Comparison of ENCODE assay signal across 9 cellular contexts in the genomic region with DNA sequence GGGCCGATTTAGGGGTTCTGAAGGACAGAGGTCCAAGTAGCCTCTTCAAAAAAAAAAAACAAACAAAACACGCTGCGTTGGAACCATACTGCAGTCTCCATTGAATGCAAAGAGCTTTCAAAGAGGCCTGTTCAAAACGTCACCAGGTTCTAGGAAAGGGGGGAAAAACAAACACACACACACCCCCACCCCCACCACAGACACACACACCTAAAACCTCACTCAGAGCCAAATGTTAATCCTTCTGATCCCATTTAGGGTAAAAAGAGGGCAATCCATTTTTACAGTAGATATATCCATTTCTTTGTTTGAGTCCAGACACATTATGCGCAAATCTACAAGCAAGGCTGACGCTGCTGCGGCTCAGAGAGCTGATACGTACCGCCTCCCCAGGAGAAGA. TPM values are rescaled to one million over a fixed set of nuclear protein-coding genes. Genes with fewer than 3 reads are reported as not detected.
A peak's percentile ranks its signal among the peaks of the same experiment; 100 is the strongest.
DNase-seq lines count a peak whose midpoint lies in the region; ATAC-seq and TF ChIP-seq lines count a peak whose summit lies in the region.
"Had no signal": no experiment of that assay in that cellular context is flagged by ENCODE, and none has a peak within 500 bp of the region (broad histone marks: within the 10 kb centered on the region; RNA-seq: fewer than 3 reads in every experiment).

No MANE protein-coding gene starts in this region.

- H3K27ac Mint-ChIP-seq in activated naive CD4-positive, alpha-beta T cell treated with anti-CD3 and anti-CD28 coated beads, Interleukin-2, amount 10 ng/mL, durations not matched to agents 7 days and 5 days, result peak overlapping the region; percentile 90
- H3K27ac Mint-ChIP-seq in activated CD8-positive, alpha-beta T cell treated with anti-CD3 and anti-CD28 coated beads for 36 hours, result peak overlapping the region; percentile 84
- H3K27ac Mint-ChIP-seq in type B pancreatic cell, result peak overlapping the region; percentile 40

- POLR2A ChIA-PET in activated CD8-positive, alpha-beta T cell treated with anti-CD3 and anti-CD28 coated beads for 36 hours (lab: Charles Lee), result no interaction called here

- H3K36me3 Mint-ChIP-seq in activated naive CD4-positive, alpha-beta T cell treated with anti-CD3 and anti-CD28 coated beads, Interleukin-2, amount 10 ng/mL, durations not matched to agents 7 days and 5 days, result peaks cover 7% of the 10 kb centered on the region
- peaks cover 20% of the 10 kb centered on the region for H3K36me3 Mint-ChIP-seq in activated CD8-positive, alpha-beta T cell treated with anti-CD3 and anti-CD28 coated beads for 36 hours (ENCODE audit: low read depth)
- H3K36me3 Mint-ChIP-seq in type B pancreatic cell, result peaks cover 4% of the 10 kb centered on the region

- no peaks in the 10 kb centered on the region for H3K9me3 Mint-ChIP-seq in activated naive CD4-positive, alpha-beta T cell treated with anti-CD3 and anti-CD28 coated beads, Interleukin-2, amount 10 ng/mL, durations not matched to agents 7 days and 5 days
- H3K9me3 Mint-ChIP-seq in activated CD8-positive, alpha-beta T cell treated with anti-CD3 and anti-CD28 coated beads for 36 hours, result no peaks in the 10 kb centered on the region
- H3K9me3 Mint-ChIP-seq in type B pancreatic cell, result peaks cover 4% of the 10 kb centered on the region

- DNase-seq in activated naive CD4-positive, alpha-beta T cell treated with anti-CD3 and anti-CD28 coated beads, Interleukin-2, amount 10 ng/mL, durations not matched to agents 7 days and 5 days, result peak; percentile 21
- no peak for DNase-seq in activated naive CD4-positive, alpha-beta T cell treated with anti-CD3 and anti-CD28 coated beads, Interleukin-2, amount 50 U/mL, for 16 hours
- DNase-seq in activated CD8-positive, alpha-beta T cell treated with anti-CD3 and anti-CD28 coated beads for 36 hours, result no peak
- DNase-seq in type B pancreatic cell (ENCODE audit: extremely low spot score, unreplicated experiment) (no peak), HuH-7 (ENCODE audit: low spot score) (no peak), occipital lobe (lab: John Stamatoyannopoulos, UW) (no peak)
- DNase-seq: GDM1 had no signal

- peaks cover 4% of the 10 kb centered on the region for H3K9me3 ChIP-seq in iPS-18c (ENCODE audit: control insufficient read depth, insufficient read depth, low read length)

- H3K4me3 Mint-ChIP-seq in activated naive CD4-positive, alpha-beta T cell treated with anti-CD3 and anti-CD28 coated beads, Interleukin-2, amount 10 ng/mL, durations not matched to agents 7 days and 5 days, result peak overlapping the region; percentile 94
- H3K4me3 Mint-ChIP-seq in activated CD8-positive, alpha-beta T cell treated with anti-CD3 and anti-CD28 coated beads for 36 hours, result peak overlapping the region; percentile 88
- H3K4me3 Mint-ChIP-seq in type B pancreatic cell, result peak overlapping the region; percentile 93

- H3K27me3 Mint-ChIP-seq in activated naive CD4-positive, alpha-beta T cell treated with anti-CD3 and anti-CD28 coated beads, Interleukin-2, amount 10 ng/mL, durations not matched to agents 7 days and 5 days, result no peaks in the 10 kb centered on the region
- no peaks in the 10 kb centered on the region for H3K27me3 Mint-ChIP-seq in activated CD8-positive, alpha-beta T cell treated with anti-CD3 and anti-CD28 coated beads for 36 hours
- H3K27me3 Mint-ChIP-seq in type B pancreatic cell, result no peaks in the 10 kb centered on the region

- CTCF ChIA-PET in activated naive CD4-positive, alpha-beta T cell treated with anti-CD3 and anti-CD28 coated beads, Interleukin-2, amount 10 ng/mL, durations not matched to agents 7 days and 5 days (lab: Charles Lee), result interaction anchor here (1.3 kb wide), 1 partner anchor 89 kb away, joined by 3 read pairs; no protein-coding TSS in a partner anchor
- CTCF ChIA-PET in activated CD8-positive, alpha-beta T cell treated with anti-CD3 and anti-CD28 coated beads for 36 hours (lab: Charles Lee), result interaction anchor here (1.9 kb wide), 1 partner anchor 88 kb away, joined by 5 read pairs; the partner anchor contains the start of gene SEPTIN6

- ATAC-seq in activated CD8-positive, alpha-beta T cell treated with anti-CD3 and anti-CD28 coated beads for 36 hours, result no peak
- ATAC-seq in HG02642 (IDR thresholded peaks at IDR 0.05; ENCODE audit: poor library complexity, unreplicated experiment), result no peak

- TF ChIP-seq CTCF in activated CD8-positive, alpha-beta T cell treated with anti-CD3 and anti-CD28 coated beads for 36 hours (IDR thresholded peaks at IDR 0.05), result no peak
- TF ChIP-seq CTCF in type B pancreatic cell (conservative IDR thresholded peaks at IDR 0.05), result no peak

- intact Hi-C loops in activated CD8-positive, alpha-beta T cell treated with anti-CD3 and anti-CD28 coated beads for 36 hours (cut with micrococcal nuclease), result loop anchor here (10.0 kb wide), 2 partner anchors 90 to 150 kb away; partner anchors contain the start of gene SOWAHD

- H3K4me1 Mint-ChIP-seq in activated naive CD4-positive, alpha-beta T cell treated with anti-CD3 and anti-CD28 coated beads, Interleukin-2, amount 10 ng/mL, durations not matched to agents 7 days and 5 days, result peaks cover 33% of the 10 kb centered on the region
- H3K4me1 Mint-ChIP-seq in activated CD8-positive, alpha-beta T cell treated with anti-CD3 and anti-CD28 coated beads for 36 hours (ENCODE audit: low read depth), result peaks cover 36% of the 10 kb centered on the region
- peaks cover 8% of the 10 kb centered on the region for H3K4me1 Mint-ChIP-seq in type B pancreatic cell (ENCODE audit: unreplicated experiment)

- H3K4me3 ChIP-seq in iPS-18c (ENCODE audit: insufficient read depth, low read depth, low read length), result peak overlapping the region; percentile 45; the same call in 1 of the 2 replicates

RNA-seq across cellular contexts. Expression of gene NKRF, which starts 1.4 kb away (rescaled TPM):
- 10 to 100 TPM; 22.3 to 23.5 TPM for total RNA-seq in activated CD8-positive, alpha-beta T cell treated with anti-CD3 and anti-CD28 coated beads for 36 hours
- total RNA-seq in type B pancreatic cell (ENCODE audit: low replicate concordance), result 11.0 and 11.8 TPM in 2 replicates
- total RNA-seq in occipital lobe, result 14.0 TPM

RNA-seq across cellular contexts. Expression of gene UBE2A, which starts 30.4 kb away (rescaled TPM):
- total RNA-seq in activated CD8-positive, alpha-beta T cell treated with anti-CD3 and anti-CD28 coated beads for 36 hours, result 10 to 100 TPM; 50.9 to 52.4 TPM
- total RNA-seq in type B pancreatic cell (ENCODE audit: low replicate concordance), result 48.0 and 54.1 TPM in 2 replicates
- 28.1 TPM for total RNA-seq in occipital lobe

RNA-seq across cellular contexts. Expression of gene STEEP1, which starts 39.6 kb away (rescaled TPM):
- total RNA-seq in activated CD8-positive, alpha-beta T cell treated with anti-CD3 and anti-CD28 coated beads for 36 hours, result 10 to 100 TPM; 18.2 to 19.2 TPM
- 19.7 and 23.0 TPM in 2 replicates for total RNA-seq in type B pancreatic cell (ENCODE audit: low replicate concordance)
- total RNA-seq in occipital lobe, result 28.1 TPM

Comparison
In these comparisons a context has a peak if more than half of its experiments do, and no peak if none do; other contexts are left out.
1. H3K27ac Mint-ChIP-seq: peak in every context shown above with its lines; median percentile 90 in activated naive CD4-positive, alpha-beta T cell treated with anti-CD3 and anti-CD28 coated beads, Interleukin-2, amount 10 ng/mL, durations not matched to agents 7 days and 5 days; 84 in activated CD8-positive, alpha-beta T cell treated with anti-CD3 and anti-CD28 coated beads for 36 hours; 40 in type B pancreatic cell.